ENCODE assay signal across 9 cellular contexts in the genomic region with DNA sequence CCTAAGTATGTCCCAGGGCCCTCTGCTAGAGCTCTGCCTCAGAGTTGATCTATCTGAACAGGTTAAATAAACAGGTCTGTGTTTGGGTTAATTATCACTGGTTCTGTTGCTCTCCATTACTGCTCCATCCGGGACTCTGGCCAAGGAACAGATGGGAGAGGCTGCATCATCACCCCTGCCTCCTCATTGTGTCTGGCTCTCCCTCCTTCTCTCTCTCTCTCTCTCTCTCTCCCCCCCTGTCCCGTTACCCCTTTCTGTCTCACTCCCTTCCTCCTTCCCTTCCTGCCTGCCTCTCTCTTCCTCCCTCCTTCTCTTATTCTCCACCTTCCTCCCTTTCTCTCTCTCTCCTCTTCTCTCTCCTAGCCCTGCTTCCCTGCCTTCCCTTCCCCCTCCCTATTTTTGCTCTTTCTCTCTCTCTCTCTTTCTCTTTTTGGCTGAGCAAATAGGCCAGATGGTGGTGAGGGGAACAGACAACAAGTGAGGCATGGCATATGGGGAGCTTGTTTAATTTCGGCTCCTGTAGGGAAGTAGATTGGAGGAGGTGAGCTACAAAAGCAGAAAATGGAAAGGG.
DNase-seq lines count a peak whose midpoint lies in the region; ATAC-seq, FAIRE-seq and TF ChIP-seq lines count a peak whose summit lies in the region.
"Had no signal": no experiment of that assay in that cellular context is flagged by ENCODE, and none has a peak within 500 bp of the region (broad histone marks: within the 10 kb centered on the region; RNA-seq: fewer than 3 reads in every experiment).

No MANE protein-coding gene starts in this region.

- POLR2A ChIA-PET in A549 (lab: Yijun Ruan, JAX), result no interaction called here
- POLR2A ChIA-PET in K562 (lab: Yijun Ruan, JAX), result no interaction called here

- H3K4me1 Mint-ChIP-seq in T-helper 2 cell treated with Interferon-gamma antibody and Interleukin-4, amounts not matched to agents 5 μg/mL and 100 μg/mL, for 36 hours (ENCODE audit: low read depth), result peaks cover 2% of the 10 kb centered on the region

- H3K27me3 ChIP-seq in K562 (ENCODE audit: control insufficient read depth in 2 of 2, insufficient read depth in 2 of 2, low read length in 2 of 2) (peaks cover 2 to 22% of the 10 kb centered on the region in 2 experiments; a peak in 3 of 5 replicates), mesendoderm (ENCODE audit: insufficient read depth, low read length, poor library complexity) (no peaks in the 10 kb centered on the region)

- no peaks in the 10 kb centered on the region for H3K79me1 ChIP-seq in mesendoderm (ENCODE audit: low read length)

- BruUV-seq in K562 (replicated peaks; lab: Mats Ljungman, UMichigan), result no TSS peak

- no peak for FAIRE-seq in A549 (lab: Jason Lieb, UNC)
- FAIRE-seq in K562 (lab: Jason Lieb, UNC), result no peak

- H3K9me3 ChIP-seq in A549 (no peaks in the 10 kb centered on the region), K562 (replicated peaks; ENCODE audit: control insufficient read depth, insufficient read depth, low read depth, low read length) (no peaks in the 10 kb centered on the region)

- peak overlapping the region; percentile 32; the same call in 1 of the 2 replicates for H2AFZ ChIP-seq in K562 (ENCODE audit: low read depth, low read length)

- TF ChIP-seq RAD21 in A549 (conservative IDR thresholded peaks at IDR 0.05 in 1 of 2, IDR thresholded peaks at IDR 0.05 in 1 of 2) (no peak), K562 (CRISPR knock-in tag; conservative IDR thresholded peaks at IDR 0.05 in 1 of 2, IDR thresholded peaks at IDR 0.05 in 1 of 2) (no peak)

- H3K27ac ChIP-seq in A549, result no peak overlapping the region
- no peak overlapping the region for H3K27ac ChIP-seq in K562 (ENCODE audit: extremely low read depth, low read depth, low read length)
- no peak overlapping the region for H3K27ac ChIP-seq in mesendoderm (ENCODE audit: low read depth, low read length)

- no peak overlapping the region for H3K4ac ChIP-seq in mesendoderm (ENCODE audit: low read depth, low read length)

- H3K4me3 ChIP-seq in A549 (no peak overlapping the region), K562 (no peak overlapping the region), mesendoderm (ENCODE audit: low read length) (no peak overlapping the region)

- peak overlapping the region; percentile 18 for H2AK5ac ChIP-seq in mesendoderm (ENCODE audit: low read length)

- no peak for TF ChIP-seq EP300 in A549 (IDR thresholded peaks at IDR 0.05)
- TF ChIP-seq EP300 in K562 (IDR thresholded peaks at IDR 0.05; ENCODE audit: low read length), result no peak

- H3K27me3 Mint-ChIP-seq in T-helper 2 cell treated with Interferon-gamma antibody and Interleukin-4, amounts not matched to agents 5 μg/mL and 100 μg/mL, for 36 hours (ENCODE audit: low read depth), result peaks cover 49% of the 10 kb centered on the region

- no peak overlapping the region for H4K8ac ChIP-seq in mesendoderm (ENCODE audit: low read depth, low read length)

- peaks cover under 1% of the 10 kb centered on the region for H3K36me3 Mint-ChIP-seq in T-helper 2 cell treated with Interferon-gamma antibody and Interleukin-4, amounts not matched to agents 5 μg/mL and 100 μg/mL, for 36 hours (ENCODE audit: low read depth)
- H3K36me3 Mint-ChIP-seq: CD14-positive monocyte had no signal

- H4K5ac ChIP-seq in mesendoderm (ENCODE audit: low read length), result no peak overlapping the region

- no peaks in the 10 kb centered on the region for H3K9me3 Mint-ChIP-seq in T-helper 2 cell treated with Interferon-gamma antibody and Interleukin-4, amounts not matched to agents 5 μg/mL and 100 μg/mL, for 36 hours

- H3K23ac ChIP-seq in mesendoderm (ENCODE audit: low read length), result no peak overlapping the region

- CTCF ChIA-PET in A549 (lab: Yijun Ruan, JAX) (interaction anchor here (0.6 kb wide), 1 partner anchor 21 kb away, joined by 3 read pairs; no protein-coding TSS in a partner anchor), K562 (lab: Yijun Ruan, JAX; ENCODE audit: low intra/inter-chr PET ratio) (no interaction called here)

- H3K4me3 Mint-ChIP-seq in T-helper 2 cell treated with Interferon-gamma antibody and Interleukin-4, amounts not matched to agents 5 μg/mL and 100 μg/mL, for 36 hours, result no peak overlapping the region

- TF ChIP-seq POLR2A in A549 (IDR thresholded peaks at IDR 0.05; ENCODE audit: low read length) (no peak), K562 (conservative IDR thresholded peaks at IDR 0.05) (no peak)

- H3K9me1 ChIP-seq in K562 (ENCODE audit: control insufficient read depth, insufficient read depth, low read length), result no peaks in the 10 kb centered on the region

- TF ChIP-seq CTCF in A549 (IDR thresholded peaks at IDR 0.05), result no peak
- TF ChIP-seq CTCF in K562 (IDR thresholded peaks at IDR 0.05 in 2 of 3, conservative IDR thresholded peaks at IDR 0.05 in 1 of 3; ENCODE audit: insufficient read depth in 2 of 3, low read depth in 1 of 3, low read length in 3 of 3), result no peak

- intact Hi-C loops in K562 (cut with micrococcal nuclease), result no loop called here

- no peak for ATAC-seq in A549
- ATAC-seq in K562, result peak; percentile 25; the same call in 1 of the 3 replicates

- no peak overlapping the region for H2BK120ac ChIP-seq in mesendoderm (ENCODE audit: low read depth, low read length)

- H3K9ac ChIP-seq in K562 (ENCODE audit: insufficient read depth in 1 of 2, low read depth in 2 of 2, low read length in 2 of 2) (no peak overlapping the region), mesendoderm (ENCODE audit: low read length) (peak overlapping the region; percentile 13)

- H3K79me2 ChIP-seq in K562 (ENCODE audit: control insufficient read depth, insufficient read depth, low read length), result no peaks in the 10 kb centered on the region
- H3K79me2 ChIP-seq in mesendoderm (ENCODE audit: control insufficient read depth, insufficient read depth, low read length), result no peaks in the 10 kb centered on the region

- peak overlapping the region; percentile 28; the same call in 1 of the 3 replicates for H3K4me2 ChIP-seq in A549
- H3K4me2 ChIP-seq in K562 (ENCODE audit: insufficient read depth, low read length), result no peak overlapping the region
- H3K4me2 ChIP-seq in mesendoderm (ENCODE audit: low read length), result no peak overlapping the region

- no peak overlapping the region for H3K18ac ChIP-seq in mesendoderm (ENCODE audit: low read length)

- peak overlapping the region; percentile 30 for H3K56ac ChIP-seq in mesendoderm (ENCODE audit: low read length)

- no peaks in the 10 kb centered on the region for H3K4me1 ChIP-seq in A549
- peaks cover 4 to 15% of the 10 kb centered on the region in 2 experiments; a peak in 4 of 5 replicates for H3K4me1 ChIP-seq in K562 (replicated peaks in 1 of 2; ENCODE audit: control insufficient read depth in 2 of 2, insufficient read depth in 2 of 2, low read length in 2 of 2)
- H3K4me1 ChIP-seq in mesendoderm (ENCODE audit: control insufficient read depth, low read depth, low read length), result peaks cover 17% of the 10 kb centered on the region

- H4K20me1 ChIP-seq in K562 (replicated peaks; ENCODE audit: control insufficient read depth, insufficient read depth, low read length), result no peaks in the 10 kb centered on the region

- peak overlapping the region; percentile 69 for H2BK5ac ChIP-seq in mesendoderm (ENCODE audit: low read length)

- DNase-seq in A549 (ENCODE audit: low read depth in 1 of 2, low spot score in 1 of 2), result peak in 1 of 2 experiments; percentile 4
- peak in 2 of 3 experiments; percentile 65 to 91 for DNase-seq in NCI-H1417 (lab: John Stamatoyannopoulos, UW)
- no peak for DNase-seq in K562 (ENCODE audit: extremely low read depth in 1 of 4, low spot score in 3 of 4)
- peak; percentile 58 for DNase-seq in mesendoderm
- no peak for DNase-seq in foreskin melanocyte
- no peak for DNase-seq in NOMO-1 treated with DMSO at 0.1 percent for 48 hours (lab: John Stamatoyannopoulos, UW; ENCODE audit: unreplicated experiment)
- DNase-seq in T-helper 2 cell, result no peak
- DNase-seq in T-helper 2 cell treated with Interferon-gamma antibody and Interleukin-4, amounts not matched to agents 5 μg/mL and 100 μg/mL, for 36 hours (ENCODE audit: low spot score), result no peak

- H3K36me3 ChIP-seq in K562 (ENCODE audit: control insufficient read depth, insufficient read depth, low read length) (no peaks in the 10 kb centered on the region), mesendoderm (ENCODE audit: control insufficient read depth, insufficient read depth, low read length) (no peaks in the 10 kb centered on the region)

- in situ Hi-C loops in K562 (cut with MboI), result no loop called here

- 30% methylated on average over 2 of the region's 3 CpGs for WGBS in A549 (ENCODE audit: missing lambda C conversion rate)
- WGBS in K562 (ENCODE audit: insufficient coverage, low coverage, missing lambda C conversion rate), result 0% methylated on average over 2 of the region's 3 CpGs
- WGBS in mesendoderm (ENCODE audit: extremely low coverage, insufficient coverage, low lambda C conversion rate), result no CpG with 5 or more reads among the region's 3 CpGs

- no peak overlapping the region for H3K27ac Mint-ChIP-seq in T-helper 2 cell treated with Interferon-gamma antibody and Interleukin-4, amounts not matched to agents 5 μg/mL and 100 μg/mL, for 36 hours
- H3K27ac Mint-ChIP-seq: CD14-positive monocyte had no signal

- H2BK15ac ChIP-seq in mesendoderm (replicated peaks; ENCODE audit: low read depth), result no peak overlapping the region

TF ChIP-seq in A549, 52 proteins besides CTCF, POLR2A, EP300 and RAD21 (continues in another document):
- TF ChIP-seq CEBPB (IDR thresholded peaks at IDR 0.05), result no peak
- no peak for TF ChIP-seq RNF2 (IDR thresholded peaks at IDR 0.05; ENCODE audit: borderline replicate concordance, low read depth)
- TF ChIP-seq GATA3 (IDR thresholded peaks at IDR 0.05; ENCODE audit: borderline replicate concordance), result no peak
- TF ChIP-seq NPAS2 (CRISPR knock-in tag; IDR thresholded peaks at IDR 0.05; ENCODE audit: borderline replicate concordance), result no peak
- no peak for TF ChIP-seq NFE2L2 (conservative IDR thresholded peaks at IDR 0.05; ENCODE audit: low read length)
- no peak for TF ChIP-seq HDAC2 (IDR thresholded peaks at IDR 0.05)
- no peak for TF ChIP-seq ESRRA (IDR thresholded peaks at IDR 0.05; ENCODE audit: borderline replicate concordance, low read length)
- TF ChIP-seq NR3C1 (IDR thresholded peaks at IDR 0.05), result no peak
- no peak for TF ChIP-seq MAFK (IDR thresholded peaks at IDR 0.05; ENCODE audit: partially characterized antibody)

TF ChIP-seq in K562, 482 proteins besides CTCF, POLR2A, EP300 and RAD21 (continues in another document):
- TF ChIP-seq ZNF76 (CRISPR knock-in tag; IDR thresholded peaks at IDR 0.05; ENCODE audit: borderline replicate concordance), result no peak

Comparison
In these comparisons a context has a peak if more than half of its experiments do, and no peak if none do; other contexts are left out.
1. DNase-seq: peak in NCI-H1417 (2 of 3) and mesendoderm (single experiment); none in K562 (0 of 4), foreskin melanocyte (single experiment), NOMO-1 treated with DMSO at 0.1 percent for 48 hours (single experiment), T-helper 2 cell (0 of 5) and T-helper 2 cell treated with Interferon-gamma antibody and Interleukin-4, amounts not matched to agents 5 μg/mL and 100 μg/mL, for 36 hours (single experiment).